ENCODE assay signal across 8 cellular contexts in the genomic region with DNA sequence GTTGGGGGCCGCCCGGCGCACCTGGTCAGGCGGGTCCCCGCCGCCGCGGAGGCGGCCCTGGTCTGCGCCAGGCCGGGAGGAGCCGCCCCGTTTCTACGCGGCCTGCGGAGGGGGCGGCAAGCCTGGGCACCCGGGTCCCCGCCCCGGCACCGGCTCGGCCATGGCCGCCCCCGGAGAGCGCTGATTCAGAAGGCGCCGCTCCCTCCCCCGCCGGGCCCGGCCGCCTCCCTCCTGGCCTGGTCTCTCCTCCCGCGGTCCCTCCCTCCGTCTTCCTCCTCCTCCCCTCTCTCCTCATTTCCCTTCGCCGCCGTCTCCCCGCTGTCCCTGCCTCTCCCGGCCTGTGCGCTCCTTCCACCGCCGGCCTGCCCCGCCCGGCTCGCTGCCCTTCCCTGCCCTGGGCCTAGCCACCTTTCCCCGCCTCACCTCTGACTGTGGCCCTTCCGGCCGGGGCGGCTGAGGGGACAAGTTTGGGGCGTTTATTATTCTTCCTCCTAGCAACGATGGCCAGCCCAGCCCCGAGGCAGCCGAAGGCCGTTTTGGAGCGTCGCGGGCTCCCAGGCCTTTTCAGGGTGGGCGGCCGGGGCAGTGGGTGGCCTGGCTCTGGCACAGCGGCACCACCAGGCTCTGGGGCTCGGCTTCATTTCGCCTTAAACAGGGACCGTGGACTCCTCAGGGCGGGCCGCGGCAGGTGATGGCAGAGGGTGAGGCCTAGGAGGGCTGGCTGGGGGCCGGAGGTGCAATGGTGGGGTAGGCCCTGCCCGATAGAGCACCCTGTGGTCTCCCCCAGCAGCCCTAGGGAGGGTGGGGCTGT. TPM values are rescaled to one million over a fixed set of nuclear protein-coding genes. Genes with fewer than 3 reads are reported as not detected.
DNase-seq lines count a peak whose midpoint lies in the region; ATAC-seq and TF ChIP-seq lines count a peak whose summit lies in the region.

No MANE protein-coding gene starts in this region.

- H3K27ac ChIP-seq in OCI-LY7 (ENCODE audit: low read depth, low read length, poor library complexity, severe bottlenecking): no peak overlapping the region

- no peak for TF ChIP-seq CTCF in OCI-LY7 (conservative IDR thresholded peaks at IDR 0.05; ENCODE audit: low read length)

- no peaks in the 10 kb centered on the region for H3K36me3 ChIP-seq in OCI-LY7 (ENCODE audit: insufficient read depth, low read length)

- no peak for ATAC-seq in HG03520 (IDR thresholded peaks at IDR 0.05; ENCODE audit: unreplicated experiment)

- no peak overlapping the region for H3K4me3 ChIP-seq in OCI-LY7 (ENCODE audit: low read depth, low read length, poor library complexity, severe bottlenecking)

- no peaks in the 10 kb centered on the region for H3K79me2 ChIP-seq in OCI-LY7 (ENCODE audit: insufficient read depth, low read depth, low read length)

- H3K4me2 ChIP-seq in OCI-LY7 (ENCODE audit: low read length): peak overlapping the region; percentile 14; the same call in 1 of the 2 replicates

- peak; percentile 49 for DNase-seq in NCI-H82 (lab: John Stamatoyannopoulos, UW)
- DNase-seq in NCI-H82 treated with DMSO at 0.1 percent for 48 hours (lab: John Stamatoyannopoulos, UW; ENCODE audit: unreplicated experiment): no peak
- DNase-seq in OCI-LY7 (ENCODE audit: low spot score): no peak
- peak; percentile 72 for DNase-seq in amniotic epithelial cell (ENCODE audit: low read depth)
- peak; percentile 85 for DNase-seq in hepatic stellate cell (ENCODE audit: low spot score)
- DNase-seq in putamen (ENCODE audit: low spot score): peak; percentile 17
- no peak for DNase-seq in SKM-1 treated with dmso at 0.1 percent for 144 hours (lab: John Stamatoyannopoulos, UW; ENCODE audit: unreplicated experiment)

- H3K9me3 ChIP-seq in OCI-LY7 (ENCODE audit: low read length): no peaks in the 10 kb centered on the region

- intact Hi-C loops in OCI-LY7 (cut with micrococcal nuclease; ENCODE audit: unreplicated experiment): no loop called here

- no TSS peak for BruUV-seq in OCI-LY7 (replicated peaks; lab: Mats Ljungman, UMichigan)

- peaks cover 4% of the 10 kb centered on the region for H3K4me1 ChIP-seq in OCI-LY7 (ENCODE audit: insufficient read depth, low read length, poor library complexity, severe bottlenecking)

- no peaks in the 10 kb centered on the region for H3K9me2 ChIP-seq in OCI-LY7 (ENCODE audit: insufficient read depth, low read length)

- CTCF ChIA-PET in OCI-LY7 (lab: Charles Lee; ENCODE audit: unreplicated experiment): no interaction called here

- no peaks in the 10 kb centered on the region for H4K20me1 ChIP-seq in OCI-LY7 (ENCODE audit: insufficient read depth, low read length)

- POLR2A ChIA-PET in OCI-LY7 (lab: Charles Lee): no interaction called here

- H2AFZ ChIP-seq in OCI-LY7 (ENCODE audit: low read length): no peak overlapping the region

RNA-seq across cellular contexts. Expression of gene CEP170B, which starts 0.8 kb away (rescaled TPM):
- total RNA-seq in OCI-LY7 (2014; rRNA removed; shearing (Covaris generic)): 0.16 TPM in 1 of 2 replicates, not detected in the other
- 0.09 and 0.10 TPM in 2 replicates for total RNA-seq in OCI-LY7 (2022)

RNA-seq across cellular contexts. Expression of gene PLD4, which starts 58.8 kb away (rescaled TPM):
- 0.66 TPM in 1 of 2 replicates, not detected in the other for total RNA-seq in OCI-LY7 (2014; rRNA removed; shearing (Covaris generic))
- total RNA-seq in OCI-LY7 (2022): 3.7 and 5.1 TPM in 2 replicates

Comparison
In these comparisons a context has a peak if more than half of its experiments do, and no peak if none do; other contexts are left out.
1. DNase-seq: peak in NCI-H82 (single experiment), amniotic epithelial cell (single experiment), hepatic stellate cell (single experiment) and putamen (single experiment); none in NCI-H82 treated with DMSO at 0.1 percent for 48 hours (single experiment), OCI-LY7 (single experiment) and SKM-1 treated with dmso at 0.1 percent for 144 hours (single experiment).